ENCODE assay signal across 9 cellular contexts in genomic region chr16:58336332-58337089, GRCh38. TPM values are rescaled to one million over a fixed set of nuclear protein-coding genes. Genes with fewer than 3 reads are reported as not detected.
DNase-seq lines count a peak whose midpoint lies in the region; ATAC-seq and TF ChIP-seq lines count a peak whose summit lies in the region.
"Had no signal": no experiment of that assay in that cellular context is flagged by ENCODE, and none has a peak within 500 bp of the region (broad histone marks: within the 10 kb centered on the region; RNA-seq: fewer than 3 reads in every experiment).

No MANE protein-coding gene starts in this region.

- H3K36me3 ChIP-seq in KMS-11 (ENCODE audit: insufficient read depth) (no peaks in the 10 kb centered on the region), gastroesophageal sphincter (no peaks in the 10 kb centered on the region), testis (ENCODE audit: low read depth, missing control alignments) (no peaks in the 10 kb centered on the region)

- peak overlapping the region; percentile 95 for H2AFZ ChIP-seq in KMS-11 (ENCODE audit: low read depth)

- intact Hi-C loops in testis (cut with DNase I; ENCODE audit: low total_unique reads) = loop anchor here (5.0 kb wide), 1 partner anchor 156 kb away; no protein-coding TSS in a partner anchor

- no peaks in the 10 kb centered on the region for H3K79me2 ChIP-seq in KMS-11 (ENCODE audit: insufficient read depth, low read depth)

- peak; percentile 86 for DNase-seq in DMS114 treated with DMSO at 0.1 percent for 48 hours (lab: John Stamatoyannopoulos, UW; ENCODE audit: unreplicated experiment)
- peak; percentile 13 for DNase-seq in SIG-M5 (lab: John Stamatoyannopoulos, UW)
- peak; percentile 93 for DNase-seq in activated effector memory CD4-positive, alpha-beta T cell treated with anti-CD3 and anti-CD28 coated beads, Interleukin-2, amount 50 U/mL, for 16 hours
- DNase-seq in occipital lobe (lab: John Stamatoyannopoulos, UW) = peak; percentile 52
- DNase-seq in testis = peak; percentile 93

- peak overlapping the region; percentile 82 for H3K4me2 ChIP-seq in KMS-11

- no peaks in the 10 kb centered on the region for H4K20me1 ChIP-seq in KMS-11 (ENCODE audit: insufficient read depth)

- peak; percentile 89 for ATAC-seq in GM21529 (IDR thresholded peaks at IDR 0.05; ENCODE audit: unreplicated experiment)
- ATAC-seq in gastroesophageal sphincter = peak; percentile 72

- TF ChIP-seq CTCF in KMS-11 (conservative IDR thresholded peaks at IDR 0.05; ENCODE audit: low read depth, low read length) = peak; percentile 87
- peak; percentile 87 to 94 (median 92) for TF ChIP-seq CTCF in gastroesophageal sphincter (IDR thresholded peaks at IDR 0.05)
- TF ChIP-seq CTCF in testis (IDR thresholded peaks at IDR 0.05) = peak; percentile 94 to 96 (median 95)

- H3K27me3 ChIP-seq in KMS-11 (ENCODE audit: insufficient read depth, low read depth) (no peaks in the 10 kb centered on the region), gastroesophageal sphincter (peaks cover 14% of the 10 kb centered on the region), testis (no peaks in the 10 kb centered on the region)

- TF ChIP-seq EP300 in gastroesophageal sphincter (IDR thresholded peaks at IDR 0.05) = no peak

- 18 to 27% methylated on average over 16 to 24 of the region's 24 CpGs for WGBS in gastroesophageal sphincter (ENCODE audit: low coverage in 1 of 2), 2 donors
- 16% methylated on average over 23 to 24 of the region's 24 CpGs for WGBS in testis, 2 donors

- H3K27ac ChIP-seq in KMS-11 (peak overlapping the region; percentile 73), gastroesophageal sphincter (no peak overlapping the region), testis (no peak overlapping the region)
- H3K27ac ChIP-seq: skin epidermis had no signal

- peak overlapping the region; percentile 41; the same call in 1 of the 2 replicates for H3K9ac ChIP-seq in KMS-11

- H3K9me3 ChIP-seq in gastroesophageal sphincter = no peaks in the 10 kb centered on the region
- no peaks in the 10 kb centered on the region for H3K9me3 ChIP-seq in testis

- no peak for TF ChIP-seq POLR2A in gastroesophageal sphincter (IDR thresholded peaks at IDR 0.05)
- TF ChIP-seq POLR2A in testis (IDR thresholded peaks at IDR 0.05) = no peak

- H3K4me1 ChIP-seq in KMS-11 (ENCODE audit: low read depth, poor library complexity, severe bottlenecking) (peaks cover 47% of the 10 kb centered on the region), gastroesophageal sphincter (peaks cover 0 to 7% (median 3%) of the 10 kb centered on the region in 3 donors), testis (peaks cover 9% of the 10 kb centered on the region)

- H3K4me3 ChIP-seq in KMS-11 (IDR thresholded peaks at IDR 0.05; ENCODE audit: insufficient read depth, low read depth, low read length) (no peak overlapping the region), gastroesophageal sphincter (peak overlapping the region in 1 of 2 donors; percentile 25), testis (peak overlapping the region in 1 of 2 donors; percentile 26)

RNA-seq across cellular contexts. Expression of gene PRSS54, which starts 41.7 kb away (rescaled TPM):
- total RNA-seq in gastroesophageal sphincter (not detected), occipital lobe (not detected), testis (10 to 100 TPM; 17.9 to 31.2 TPM)
- polyA plus RNA-seq in testis (ENCODE audit: insufficient read depth, low read depth, low replicate concordance) = 84.8 TPM

RNA-seq across cellular contexts. Expression of gene GINS3, which starts 55.8 kb away (rescaled TPM):
- total RNA-seq in gastroesophageal sphincter (1 to 10 TPM; 1.7 to 2.8 (median 2.4) TPM), occipital lobe (2.3 TPM), testis (10 to 100 TPM; 16.1 to 16.7 TPM)
- 19.0 TPM for polyA plus RNA-seq in testis (ENCODE audit: insufficient read depth, low read depth, low replicate concordance)

Comparison
In these comparisons a context has a peak if more than half of its experiments do, and no peak if none do; other contexts are left out.
1. DNase-seq: peak in every context shown above with its lines; median percentile 93 in activated effector memory CD4-positive, alpha-beta T cell treated with anti-CD3 and anti-CD28 coated beads, Interleukin-2, amount 50 U/mL, for 16 hours; 93 in testis; 86 in DMS114 treated with DMSO at 0.1 percent for 48 hours; 52 in occipital lobe; 13 in SIG-M5.
2. RNA of gene PRSS54, which starts 41.7 kb away (total RNA-seq): 17.9 to 31.2 TPM in testis; not detected in gastroesophageal sphincter and not detected in occipital lobe (single experiment); every median in the first group is over 10 times any median in the second.
3. Peak in every context shown above with its lines, with median percentiles within 50 percentile points of each other: CTCF ChIP-seq.